Comparison of ENCODE assay signal across 14 cellular contexts in the genomic region with DNA sequence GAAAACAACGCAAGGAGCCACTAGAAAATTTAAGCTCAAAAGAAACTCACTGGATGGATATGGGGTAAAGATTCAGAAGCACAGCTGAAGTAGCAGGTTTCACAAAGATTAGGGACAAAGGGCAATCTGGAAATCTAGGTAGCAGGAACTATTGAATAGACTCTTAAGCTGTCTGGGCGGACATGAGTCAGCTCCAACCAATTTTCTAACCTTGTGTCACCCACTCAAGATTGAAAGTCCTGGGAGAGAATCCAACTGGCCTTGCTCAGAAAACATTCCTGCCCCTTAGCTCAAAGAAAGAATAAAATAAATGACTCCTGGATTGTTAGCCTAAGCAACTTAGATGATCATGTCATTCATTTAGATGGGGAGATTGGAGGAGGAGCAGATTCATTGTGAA.
DNase-seq lines count a peak whose midpoint lies in the region; ATAC-seq, FAIRE-seq and TF ChIP-seq lines count a peak whose summit lies in the region.
"Had no signal": no experiment of that assay in that cellular context is flagged by ENCODE, and none has a peak within 500 bp of the region (broad histone marks: within the 10 kb centered on the region; RNA-seq: fewer than 3 reads in every experiment).

No MANE protein-coding gene starts in this region.

- 50% methylated on average over 1 of the region's 2 CpGs for WGBS in mesenchymal stem cell

- H3K18ac ChIP-seq in mesenchymal stem cell (ENCODE audit: low read depth in 1 of 2, low read length in 2 of 2), result no peak overlapping the region

- H2BK12ac ChIP-seq in mesenchymal stem cell (ENCODE audit: low read length in 2 of 2), result no peak overlapping the region

- no peaks in the 10 kb centered on the region for H3K27me3 ChIP-seq in bronchial epithelial cell (ENCODE audit: control insufficient read depth, insufficient read depth, low read length)
- no peaks in the 10 kb centered on the region for H3K27me3 ChIP-seq in mesenchymal stem cell (ENCODE audit: control insufficient read depth in 1 of 2, insufficient read depth in 1 of 2, low read length in 2 of 2)
- H3K27me3 ChIP-seq in SJCRH30, result peaks cover 11% of the 10 kb centered on the region
- H3K27me3 ChIP-seq: heart right ventricle had no signal

- no peak overlapping the region for H4K8ac ChIP-seq in mesenchymal stem cell (ENCODE audit: low read length)

- H3K9me3 ChIP-seq in mesenchymal stem cell (ENCODE audit: control insufficient read depth, low read length), result no peaks in the 10 kb centered on the region
- H3K9me3 ChIP-seq in SJCRH30 (replicated peaks), result no peaks in the 10 kb centered on the region

- no peaks in the 10 kb centered on the region for H3K36me3 ChIP-seq in bronchial epithelial cell (ENCODE audit: control insufficient read depth, insufficient read depth, low read length)
- no peaks in the 10 kb centered on the region for H3K36me3 ChIP-seq in mesenchymal stem cell (ENCODE audit: control insufficient read depth in 1 of 2, insufficient read depth in 2 of 2, low read depth in 1 of 2, low read length in 2 of 2)
- H3K36me3 ChIP-seq in SJCRH30, result no peaks in the 10 kb centered on the region
- H3K36me3 ChIP-seq: heart right ventricle had no signal

- H3K4me3 ChIP-seq in bronchial epithelial cell (ENCODE audit: low read depth, low read length) (no peak overlapping the region), mesenchymal stem cell (ENCODE audit: insufficient read depth in 1 of 2, low read depth in 1 of 2, low read length in 2 of 2) (no peak overlapping the region), SJCRH30 (no peak overlapping the region)
- H3K4me3 ChIP-seq: heart right ventricle had no signal

- H2BK15ac ChIP-seq in mesenchymal stem cell (ENCODE audit: low read depth, poor library complexity, severe bottlenecking), result no peak overlapping the region

- no peak overlapping the region for H3K23ac ChIP-seq in mesenchymal stem cell (ENCODE audit: low read length in 2 of 2)

- H2AK5ac ChIP-seq in mesenchymal stem cell (ENCODE audit: low read length, severe bottlenecking), result no peak overlapping the region

- no peaks in the 10 kb centered on the region for H3K4me1 ChIP-seq in mesenchymal stem cell (ENCODE audit: control insufficient read depth, insufficient read depth, low read depth, low read length)
- no peaks in the 10 kb centered on the region for H3K4me1 ChIP-seq in SJCRH30
- H3K4me1 ChIP-seq: heart right ventricle had no signal

- no peaks in the 10 kb centered on the region for H3K79me1 ChIP-seq in mesenchymal stem cell (replicated peaks; ENCODE audit: low read length, poor library complexity, severe bottlenecking)

- no peak overlapping the region for H3K9ac ChIP-seq in mesenchymal stem cell (ENCODE audit: low read length)

- DNase-seq in AG08396 (ENCODE audit: low spot score) (peak; percentile 33), HT-29 (ENCODE audit: low spot score) (peak; percentile 19), bronchial epithelial cell (ENCODE audit: low read depth) (peak; percentile 92), mesenchymal stem cell (peak; percentile 59), SJCRH30 (no peak), KG1 (lab: John Stamatoyannopoulos, UW) (no peak)
- DNase-seq: activated CD4-positive, alpha-beta memory T cell treated with anti-CD3 and anti-CD28 coated beads, Interleukin-2, amount 10 ng/mL, durations not matched to agents 7 days and 5 days; CD8-positive, alpha-beta memory T cell; heart right ventricle; naive B cell; NCI-H1694; stimulated activated naive CD8-positive, alpha-beta T cell treated with anti-CD3 and anti-CD28 coated beads, Interleukin-15, Interleukin-2, amounts not matched to agents 100 U/mL and 50 U/mL, for 24 hours had no signal

- H3K4ac ChIP-seq in mesenchymal stem cell (ENCODE audit: low read depth in 1 of 2, low read length in 2 of 2), result no peak overlapping the region

- no peak overlapping the region for H2AFZ ChIP-seq in mesenchymal stem cell (ENCODE audit: low read depth, low read length)

- H4K91ac ChIP-seq in mesenchymal stem cell (ENCODE audit: low read length), result no peak overlapping the region

- H3K27ac ChIP-seq in mesenchymal stem cell (ENCODE audit: low read length, poor library complexity, severe bottlenecking) (no peak overlapping the region), SJCRH30 (no peak overlapping the region)
- H3K27ac ChIP-seq: heart right ventricle had no signal

- no peak overlapping the region for H2BK5ac ChIP-seq in mesenchymal stem cell (ENCODE audit: low read depth, low read length, poor library complexity, severe bottlenecking)

- ATAC-seq in HG03039 (IDR thresholded peaks at IDR 0.05; ENCODE audit: unreplicated experiment), result no peak
- ATAC-seq in HG02763 (IDR thresholded peaks at IDR 0.05; ENCODE audit: unreplicated experiment), result no peak
- ATAC-seq: stimulated activated naive CD8-positive, alpha-beta T cell treated with anti-CD3 and anti-CD28 coated beads, Interleukin-15, Interleukin-2, amounts not matched to agents 100 U/mL and 50 U/mL, for 24 hours had no signal

- H3K4me2 ChIP-seq in mesenchymal stem cell (ENCODE audit: low read length, poor library complexity, severe bottlenecking), result no peak overlapping the region

- peak; percentile 43 for FAIRE-seq in bronchial epithelial cell (lab: Jason Lieb, UNC)

- H3K14ac ChIP-seq in mesenchymal stem cell (ENCODE audit: low read length in 2 of 2), result no peak overlapping the region

- H2BK120ac ChIP-seq in mesenchymal stem cell (ENCODE audit: low read depth, low read length), result no peak overlapping the region

- TF ChIP-seq CTCF in bronchial epithelial cell (IDR thresholded peaks at IDR 0.05; ENCODE audit: insufficient read depth, low read length, severe bottlenecking), result no peak

Comparison
In these comparisons a context has a peak if more than half of its experiments do, and no peak if none do; other contexts are left out.
1. DNase-seq: peak in AG08396 (single experiment), HT-29 (single experiment), bronchial epithelial cell (single experiment) and mesenchymal stem cell (single experiment); none in SJCRH30 (0 of 2) and KG1 (single experiment).